ENCODE assay signal across 19 cellular contexts in genomic region chr6:151248295-151248694, GRCh38. TPM values are rescaled to one million over a fixed set of nuclear protein-coding genes. Genes with fewer than 3 reads are reported as not detected.
DNase-seq lines count a peak whose midpoint lies in the region; ATAC-seq, FAIRE-seq and TF ChIP-seq lines count a peak whose summit lies in the region.
"Had no signal": no experiment of that assay in that cellular context is flagged by ENCODE, and none has a peak within 500 bp of the region (broad histone marks: within the 10 kb centered on the region; RNA-seq: fewer than 3 reads in every experiment).

No MANE protein-coding gene starts in this region.

- no peaks in the 10 kb centered on the region for H3K9me1 ChIP-seq in K562 (ENCODE audit: control insufficient read depth, insufficient read depth, low read length)

- no peaks in the 10 kb centered on the region for H3K79me2 ChIP-seq in K562 (ENCODE audit: control insufficient read depth, insufficient read depth, low read length)

- H3K9me3 ChIP-seq in K562 (replicated peaks; ENCODE audit: control insufficient read depth, insufficient read depth, low read depth, low read length) (no peaks in the 10 kb centered on the region; the same call in 1 of the 2 replicates), uterus (no peaks in the 10 kb centered on the region)
- H3K9me3 ChIP-seq: Caco-2 had no signal

- H3K27ac ChIP-seq in K562 (ENCODE audit: extremely low read depth, low read depth, low read length) (no peak overlapping the region), uterus (peak overlapping the region; percentile 16 to 47)
- H3K27ac ChIP-seq: GM23248 had no signal

- peak overlapping the region in 1 of 2 donors; percentile 40 for H3K4me3 Mint-ChIP-seq in activated T-cell treated with anti-CD3 and anti-CD28 coated beads, Interleukin-2, amount 50 U/mL, for 72 hours
- H3K4me3 Mint-ChIP-seq in activated T-cell treated with anti-CD3 and anti-CD28 coated beads, Interleukin-2, amount 50 U/mL, for 24 hours, result no peak overlapping the region
- no peak overlapping the region for H3K4me3 Mint-ChIP-seq in osteocyte (ENCODE audit: unreplicated experiment)
- H3K4me3 Mint-ChIP-seq: CD4-positive, alpha-beta T cell had no signal

- H3K9ac ChIP-seq in K562 (ENCODE audit: insufficient read depth in 1 of 2, low read depth in 2 of 2, low read length in 2 of 2), result no peak overlapping the region
- H3K9ac ChIP-seq: GM23248 had no signal

- H3K4me1 ChIP-seq in K562 (replicated peaks in 1 of 2; ENCODE audit: control insufficient read depth in 2 of 2, insufficient read depth in 2 of 2, low read length in 2 of 2) (no peaks in the 10 kb centered on the region), uterus (no peaks in the 10 kb centered on the region)
- H3K4me1 ChIP-seq: Caco-2 had no signal

- in situ Hi-C loops in K562 (cut with MboI), result no loop called here

- no TSS peak for BruUV-seq in K562 (replicated peaks; lab: Mats Ljungman, UMichigan)

- H3K27ac Mint-ChIP-seq in activated T-cell treated with anti-CD3 and anti-CD28 coated beads, Interleukin-2, amount 50 U/mL, for 72 hours, result no peak overlapping the region
- H3K27ac Mint-ChIP-seq in activated T-cell treated with anti-CD3 and anti-CD28 coated beads, Interleukin-2, amount 50 U/mL, for 24 hours, result no peak overlapping the region
- H3K27ac Mint-ChIP-seq in osteocyte (ENCODE audit: unreplicated experiment), result peak overlapping the region; percentile 25
- H3K27ac Mint-ChIP-seq: CD4-positive, alpha-beta T cell had no signal

- peak; percentile 44 to 51 for ATAC-seq in activated T-cell treated with anti-CD3 and anti-CD28 coated beads, Interleukin-2, amount 50 U/mL, for 72 hours (replicated peaks in 1 of 2)
- ATAC-seq in K562, result peak; percentile 35; the same call in 1 of the 3 replicates
- ATAC-seq in HG03521 (IDR thresholded peaks at IDR 0.05; ENCODE audit: unreplicated experiment), result no peak

- peaks cover 12% of the 10 kb centered on the region for H3K4me1 Mint-ChIP-seq in activated T-cell treated with anti-CD3 and anti-CD28 coated beads, Interleukin-2, amount 50 U/mL, for 72 hours (ENCODE audit: low read depth)
- peaks cover 5% of the 10 kb centered on the region for H3K4me1 Mint-ChIP-seq in activated T-cell treated with anti-CD3 and anti-CD28 coated beads, Interleukin-2, amount 50 U/mL, for 24 hours (ENCODE audit: low read depth)
- H3K4me1 Mint-ChIP-seq in osteocyte (ENCODE audit: unreplicated experiment), result peaks cover 19% of the 10 kb centered on the region

- TF ChIP-seq EP300 in K562 (IDR thresholded peaks at IDR 0.05; ENCODE audit: low read length), result no peak

- TF ChIP-seq POLR2A in K562 (conservative IDR thresholded peaks at IDR 0.05) (no peak), uterus (IDR thresholded peaks at IDR 0.05) (no peak)

- H3K4me3 ChIP-seq in K562 (no peak overlapping the region), uterus (no peak overlapping the region)
- H3K4me3 ChIP-seq: GM23248 had no signal

- no peak for TF ChIP-seq RAD21 in K562 (CRISPR knock-in tag; conservative IDR thresholded peaks at IDR 0.05 in 1 of 2, IDR thresholded peaks at IDR 0.05 in 1 of 2)

- H3K36me3 ChIP-seq in K562 (ENCODE audit: control insufficient read depth, insufficient read depth, low read length) (no peaks in the 10 kb centered on the region), uterus (no peaks in the 10 kb centered on the region)

- H3K4me2 ChIP-seq in K562 (ENCODE audit: insufficient read depth, low read length), result no peak overlapping the region

- TF ChIP-seq CTCF in K562 (IDR thresholded peaks at IDR 0.05 in 2 of 3, conservative IDR thresholded peaks at IDR 0.05 in 1 of 3; ENCODE audit: insufficient read depth in 2 of 3, low read depth in 1 of 3, low read length in 3 of 3) (no peak), osteocyte (IDR thresholded peaks at IDR 0.05) (no peak), uterus (IDR thresholded peaks at IDR 0.05) (no peak)

- no peaks in the 10 kb centered on the region for H3K9me3 Mint-ChIP-seq in activated T-cell treated with anti-CD3 and anti-CD28 coated beads, Interleukin-2, amount 50 U/mL, for 72 hours
- no peaks in the 10 kb centered on the region for H3K9me3 Mint-ChIP-seq in activated T-cell treated with anti-CD3 and anti-CD28 coated beads, Interleukin-2, amount 50 U/mL, for 24 hours
- no peaks in the 10 kb centered on the region for H3K9me3 Mint-ChIP-seq in osteocyte (ENCODE audit: unreplicated experiment)
- H3K9me3 Mint-ChIP-seq: CD4-positive, alpha-beta T cell had no signal

- FAIRE-seq in K562 (lab: Jason Lieb, UNC), result no peak
- FAIRE-seq: G401.6 had no signal

- intact Hi-C loops in K562 (cut with micrococcal nuclease), result no loop called here
- intact Hi-C loops in uterus (cut with DNase I; ENCODE audit: low total_unique reads), result loop anchor here (10.0 kb wide), 1 partner anchor 77 kb away; no protein-coding TSS in a partner anchor

- no peaks in the 10 kb centered on the region for H4K20me1 ChIP-seq in K562 (replicated peaks; ENCODE audit: control insufficient read depth, insufficient read depth, low read length)

- DNase-seq in activated T-cell treated with anti-CD3 and anti-CD28 coated beads, Interleukin-2, amount 50 U/mL, for 72 hours, result no peak
- no peak for DNase-seq in activated T-cell treated with anti-CD3 and anti-CD28 coated beads, Interleukin-2, amount 50 U/mL, for 24 hours
- DNase-seq in K562 (ENCODE audit: extremely low read depth in 1 of 4, low spot score in 3 of 4) (no peak), osteocyte (ENCODE audit: extremely low spot score, unreplicated experiment) (no peak), uterus (no peak), AG08396 (ENCODE audit: low spot score) (no peak), amygdala (lab: John Stamatoyannopoulos, UW) (no peak)
- DNase-seq: Caco-2; CD4-positive, alpha-beta T cell; GM23248; KBM-7; NCI-H1105 treated with DMSO at 0.1 percent for 48 hours; NCI-H1694; NCI-H2081 treated with DMSO at 0.1 percent for 48 hours; NCI-H510A treated with DMSO at 0.1 percent for 48 hours; NCI-H774; SHP77 had no signal

- WGBS in K562 (ENCODE audit: insufficient coverage, low coverage, missing lambda C conversion rate), result 2% methylated on average over 3 of the region's 3 CpGs

- no peaks in the 10 kb centered on the region for H3K36me3 Mint-ChIP-seq in activated T-cell treated with anti-CD3 and anti-CD28 coated beads, Interleukin-2, amount 50 U/mL, for 72 hours (ENCODE audit: insufficient read depth in 2 of 2)
- H3K36me3 Mint-ChIP-seq in activated T-cell treated with anti-CD3 and anti-CD28 coated beads, Interleukin-2, amount 50 U/mL, for 24 hours (ENCODE audit: low read depth), result no peaks in the 10 kb centered on the region
- peaks cover 11% of the 10 kb centered on the region for H3K36me3 Mint-ChIP-seq in osteocyte (ENCODE audit: unreplicated experiment)

- CTCF ChIA-PET in K562 (lab: Yijun Ruan, JAX; ENCODE audit: low intra/inter-chr PET ratio), result no interaction called here

- peaks cover 46% of the 10 kb centered on the region for H3K27me3 Mint-ChIP-seq in activated T-cell treated with anti-CD3 and anti-CD28 coated beads, Interleukin-2, amount 50 U/mL, for 72 hours (ENCODE audit: low read depth)
- peaks cover 43% of the 10 kb centered on the region for H3K27me3 Mint-ChIP-seq in activated T-cell treated with anti-CD3 and anti-CD28 coated beads, Interleukin-2, amount 50 U/mL, for 24 hours
- H3K27me3 Mint-ChIP-seq in osteocyte (ENCODE audit: unreplicated experiment), result no peaks in the 10 kb centered on the region

- H2AFZ ChIP-seq in K562 (ENCODE audit: low read depth, low read length), result no peak overlapping the region
- H2AFZ ChIP-seq: GM23248 had no signal

- POLR2A ChIA-PET in K562 (lab: Yijun Ruan, JAX), result interaction anchor here (0.5 to 1.0 kb wide), 5 partner anchors 8 to 95 kb away, joined by 3 to 6 read pairs (median 3); partner anchors contain the start of gene AKAP12

- H3K27me3 ChIP-seq in K562 (ENCODE audit: control insufficient read depth in 2 of 2, insufficient read depth in 2 of 2, low read length in 2 of 2), result peaks cover 37 to 49% of the 10 kb centered on the region in 2 experiments
- no peaks in the 10 kb centered on the region for H3K27me3 ChIP-seq in uterus

TF ChIP-seq in K562, 482 proteins besides CTCF, POLR2A, EP300 and RAD21:
- TF ChIP-seq HES1 (IDR thresholded peaks at IDR 0.05; ENCODE audit: low read depth) (no peak), EGR1 (conservative IDR thresholded peaks at IDR 0.05) (0 out of 2 replicates have a peak, but pooled peaks have one; percentile 25)

RNA-seq across cellular contexts. Expression of gene AKAP12, which starts 8.5 kb away (rescaled TPM):
- total RNA-seq in activated T-cell treated with anti-CD3 and anti-CD28 coated beads, Interleukin-2, amount 50 U/mL, for 72 hours, result 10 to 100 TPM; 10.0 to 10.6 TPM
- 0.44 and 0.67 TPM in 2 replicates for total RNA-seq in K562 (2011; cell fraction: chromatin; rRNA removed; ENCODE audit: low replicate concordance)
- 0.26 and 0.50 TPM in 2 replicates for total RNA-seq in K562 (2011; cell fraction: nucleolus; rRNA removed)
- 0.37 and 0.99 TPM in 2 replicates for total RNA-seq in K562 (2011; cell fraction: nucleoplasm; rRNA removed)
- 0.69 and 0.82 TPM in 2 replicates for total RNA-seq in K562 (2014; rRNA removed)
- total RNA-seq in K562 (2014; rRNA removed; fragmentation: Illumina TruSeq; extraction: Trizol), result 0.55 and 0.93 TPM in 2 replicates
- total RNA-seq in K562 (2015; rRNA removed; fragmentation: Illumina TruSeq; extraction: Trizol), result 0.57 and 0.62 TPM in 2 replicates
- 0.72 and 1.0 TPM in 2 replicates for total RNA-seq in K562 (2021)
- 0.32 and 2.0 TPM in 2 replicates for polyA plus RNA-seq in K562 (2011; rRNA removed)
- 0.16 and 0.61 TPM in 2 replicates for polyA plus RNA-seq in K562 (2011; cell fraction: cytosol; rRNA removed)
- 0.45 and 1.2 TPM in 2 replicates for polyA plus RNA-seq in K562 (2011; cell fraction: nucleus; rRNA removed)
- 0.15 and 1.3 TPM in 2 replicates for polyA plus RNA-seq in K562 (2012)
- 0.64 and 0.67 TPM in 2 replicates for polyA plus RNA-seq in K562 (2014; fragmentation: Illumina TruSeq; extraction: Trizol)
- under 1 TPM; 0.08 to 0.13 TPM for polyA plus RNA-seq in K562 (2014; fragmentation: Nextera tagmentation; extraction: Ambion mirVana)
- 0.18 and 0.49 TPM in 2 replicates for polyA plus RNA-seq in K562 (2014; rRNA removed)
- 1.0 and 3.6 TPM in 2 replicates for polyA minus RNA-seq in K562 (2011; rRNA and poly(A)+ RNA removed)
- polyA minus RNA-seq in K562 (2011; cell fraction: cytosol; rRNA and poly(A)+ RNA removed), result 0.82 and 1.6 TPM in 2 replicates
- polyA minus RNA-seq in K562 (2011; cell fraction: nucleus; rRNA and poly(A)+ RNA removed), result 0.33 and 0.54 TPM in 2 replicates
- total RNA-seq in osteocyte, result 154 and 165 TPM in 2 replicates
- total RNA-seq in uterus, result 100 to 1,000 TPM in 1 of 4 donors, 10 to 100 TPM in 3; 47.6 to 218 (median 70.2) TPM

Comparison
In these comparisons a context has a peak if more than half of its experiments do, and no peak if none do; other contexts are left out.
1. RNA of gene AKAP12, which starts 8.5 kb away (total RNA-seq): 154 to 165 TPM in osteocyte, 47.6 to 218 TPM in uterus and 10.0 to 10.6 TPM in activated T-cell treated with anti-CD3 and anti-CD28 coated beads, Interleukin-2, amount 50 U/mL, for 72 hours; 0.26 to 1.0 TPM in K562; every median in the first group is over 4 times any median in the second.